Comparison of ENCODE assay signal across 8 cellular contexts in genomic region chr17:29723283-29724047, GRCh38.
DNase-seq lines count a peak whose midpoint lies in the region; ATAC-seq and TF ChIP-seq lines count a peak whose summit lies in the region.

No MANE protein-coding gene starts in this region.

- peak overlapping the region; percentile 24 to 79 (median 70) for H3K4me3 Mint-ChIP-seq in CD8-positive, alpha-beta memory T cell
- peak overlapping the region; percentile 30 for H3K4me3 Mint-ChIP-seq in activated CD8-positive, alpha-beta T cell treated with anti-CD3 and anti-CD28 coated beads for 36 hours

- no peaks in the 10 kb centered on the region for H3K27me3 ChIP-seq in CD8-positive, alpha-beta memory T cell (ENCODE audit: insufficient read depth, low read length, poor library complexity, severe bottlenecking)
- H3K27me3 ChIP-seq in muscle layer of colon (ENCODE audit: control insufficient read depth in 1 of 2, insufficient read depth in 2 of 2, low read length in 2 of 2), result no peaks in the 10 kb centered on the region

- ATAC-seq in HG02973 (IDR thresholded peaks at IDR 0.05; ENCODE audit: unreplicated experiment) (peak; percentile 16), HG03025 (IDR thresholded peaks at IDR 0.05; ENCODE audit: low FRiP score, unreplicated experiment) (no peak)
- peak; percentile 63 for ATAC-seq in activated CD8-positive, alpha-beta T cell treated with anti-CD3 and anti-CD28 coated beads for 36 hours

- TF ChIP-seq CTCF in activated CD8-positive, alpha-beta T cell treated with anti-CD3 and anti-CD28 coated beads for 36 hours (IDR thresholded peaks at IDR 0.05), result no peak

- H3K9me3 Mint-ChIP-seq in CD8-positive, alpha-beta memory T cell, result no peaks in the 10 kb centered on the region
- peaks cover 5% of the 10 kb centered on the region for H3K9me3 Mint-ChIP-seq in activated CD8-positive, alpha-beta T cell treated with anti-CD3 and anti-CD28 coated beads for 36 hours

- CTCF ChIA-PET in CD8-positive, alpha-beta memory T cell (lab: Charles Lee), result interaction anchor here (1.0 to 5.0 kb wide), 13 partner anchors 11 to 208 kb away, joined by 3 to 26 read pairs (median 3); no protein-coding TSS in a partner anchor
- CTCF ChIA-PET in activated CD8-positive, alpha-beta T cell treated with anti-CD3 and anti-CD28 coated beads for 36 hours (lab: Charles Lee), result interaction anchor here (1.2 to 3.2 kb wide), 11 partner anchors 7 to 106 kb away, joined by 3 to 17 read pairs (median 7); no protein-coding TSS in a partner anchor

- no peaks in the 10 kb centered on the region for H3K9me3 ChIP-seq in CD8-positive, alpha-beta memory T cell (ENCODE audit: low read length)
- no peaks in the 10 kb centered on the region for H3K9me3 ChIP-seq in muscle layer of colon (ENCODE audit: low read length)

- H3K9ac ChIP-seq in muscle layer of colon (ENCODE audit: low read length), result no peak overlapping the region

- H3K36me3 ChIP-seq in CD8-positive, alpha-beta memory T cell (ENCODE audit: insufficient read depth, low read length), result no peaks in the 10 kb centered on the region
- no peaks in the 10 kb centered on the region for H3K36me3 ChIP-seq in muscle layer of colon (ENCODE audit: insufficient read depth, low read length)

- H3K27ac ChIP-seq in CD8-positive, alpha-beta memory T cell (ENCODE audit: low read depth, low read length), result peak overlapping the region; percentile 49
- peak overlapping the region; percentile 38 for H3K27ac ChIP-seq in muscle layer of colon (ENCODE audit: low read depth, low read length)

- peak overlapping the region; percentile 46 for H3K4me3 ChIP-seq in CD8-positive, alpha-beta memory T cell (ENCODE audit: low read length)
- no peak overlapping the region for H3K4me3 ChIP-seq in muscle layer of colon (ENCODE audit: low read depth in 1 of 2, low read length in 2 of 2)

- no peaks in the 10 kb centered on the region for H3K27me3 Mint-ChIP-seq in CD8-positive, alpha-beta memory T cell
- H3K27me3 Mint-ChIP-seq in activated CD8-positive, alpha-beta T cell treated with anti-CD3 and anti-CD28 coated beads for 36 hours, result no peaks in the 10 kb centered on the region

- peaks cover 75 to 93% (median 91%) of the 10 kb centered on the region in 3 donors for H3K4me1 Mint-ChIP-seq in CD8-positive, alpha-beta memory T cell
- H3K4me1 Mint-ChIP-seq in activated CD8-positive, alpha-beta T cell treated with anti-CD3 and anti-CD28 coated beads for 36 hours (ENCODE audit: low read depth), result peaks cover 79% of the 10 kb centered on the region

- peaks cover 0 to 19% (median 7%) of the 10 kb centered on the region in 3 donors for H3K36me3 Mint-ChIP-seq in CD8-positive, alpha-beta memory T cell
- peaks cover 30% of the 10 kb centered on the region for H3K36me3 Mint-ChIP-seq in activated CD8-positive, alpha-beta T cell treated with anti-CD3 and anti-CD28 coated beads for 36 hours (ENCODE audit: low read depth)

- POLR2A ChIA-PET in CD8-positive, alpha-beta memory T cell (lab: Charles Lee), result interaction anchor here (0.7 to 2.3 kb wide), 6 partner anchors 10 to 430 kb away, joined by 3 to 14 read pairs (median 6); partner anchors contain the start of gene NUFIP2
- POLR2A ChIA-PET in activated CD8-positive, alpha-beta T cell treated with anti-CD3 and anti-CD28 coated beads for 36 hours (lab: Charles Lee), result interaction anchor here (0.7 to 3.6 kb wide), 14 partner anchors 8 to 106 kb away, joined by 3 to 20 read pairs (median 4); no protein-coding TSS in a partner anchor

- intact Hi-C loops in activated CD8-positive, alpha-beta T cell treated with anti-CD3 and anti-CD28 coated beads for 36 hours (cut with micrococcal nuclease), result loop anchor here (5.0 kb wide), 1 partner anchor 39 kb away; no protein-coding TSS in a partner anchor

- DNase-seq in CD8-positive, alpha-beta memory T cell, result peak in 3 of 5 donors; percentile 42 to 54 (median 46)
- DNase-seq in activated CD8-positive, alpha-beta T cell treated with anti-CD3 and anti-CD28 coated beads for 36 hours, result peak; percentile 36
- DNase-seq in hepatic stellate cell (ENCODE audit: low spot score) (no peak), EL (no peak), COLO829 (ENCODE audit: low spot score) (no peak)

- H3K27ac Mint-ChIP-seq in CD8-positive, alpha-beta memory T cell, result peak overlapping the region; percentile 77 to 96 (median 89)
- H3K27ac Mint-ChIP-seq in activated CD8-positive, alpha-beta T cell treated with anti-CD3 and anti-CD28 coated beads for 36 hours, result peak overlapping the region; percentile 66

- peaks cover 79% of the 10 kb centered on the region for H3K4me1 ChIP-seq in CD8-positive, alpha-beta memory T cell (ENCODE audit: insufficient read depth, low read length)
- peaks cover 15% of the 10 kb centered on the region for H3K4me1 ChIP-seq in muscle layer of colon (ENCODE audit: insufficient read depth, low read length)

Comparison
In these comparisons a context has a peak if more than half of its experiments do, and no peak if none do; other contexts are left out.
1. DNase-seq: peak in CD8-positive, alpha-beta memory T cell (3 of 5) and activated CD8-positive, alpha-beta T cell treated with anti-CD3 and anti-CD28 coated beads for 36 hours (single experiment); none in hepatic stellate cell (single experiment), EL (single experiment) and COLO829 (single experiment).